Comparison of ENCODE assay signal across 1 cellular context in genomic region chr21:35850542-35851103, GRCh38.
TF ChIP-seq lines count a peak whose summit lies in the region.

No MANE protein-coding gene starts in this region.

TF ChIP-seq in WTC11, 78 proteins besides CTCF, POLR2A, EP300 and RAD21 (continued from another document):
- TF ChIP-seq PRDM15 (CRISPR knock-in tag; IDR thresholded peaks at IDR 0.05), result no peak
- no peak for TF ChIP-seq ATF6 (CRISPR knock-in tag; IDR thresholded peaks at IDR 0.05)
- no peak for TF ChIP-seq FOXP4 (CRISPR knock-in tag; IDR thresholded peaks at IDR 0.05)
- no peak for TF ChIP-seq GTF2I (CRISPR knock-in tag; conservative IDR thresholded peaks at IDR 0.05)
- no peak for TF ChIP-seq EMX1 (CRISPR knock-in tag; IDR thresholded peaks at IDR 0.05)
- no peak for TF ChIP-seq HMGA2 (CRISPR knock-in tag; IDR thresholded peaks at IDR 0.05)
